33 cellular contexts compared by ENCODE assay signal in the genomic region with DNA sequence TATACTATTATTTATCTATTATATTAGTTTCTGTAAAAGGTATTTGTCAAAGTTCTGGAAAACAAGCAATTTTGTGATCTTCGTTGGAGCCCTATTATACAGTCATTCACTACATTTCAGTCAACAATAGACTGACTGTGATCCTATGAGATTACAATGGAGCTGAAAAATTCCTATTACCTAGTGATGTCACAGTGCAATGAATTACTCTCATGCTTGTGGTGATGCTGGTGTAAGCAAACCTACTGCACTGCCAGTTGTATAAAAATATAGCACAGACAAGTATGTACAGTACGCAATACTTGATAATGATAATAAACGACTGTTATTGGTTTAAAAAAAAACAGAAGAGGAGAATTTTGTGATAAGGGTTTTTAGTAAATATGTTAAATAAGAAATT. TPM values are rescaled to one million over a fixed set of nuclear protein-coding genes. Genes with fewer than 3 reads are reported as not detected.
"Had no signal": no experiment of that assay in that cellular context is flagged by ENCODE, and none has a peak within 500 bp of the region (broad histone marks: within the 10 kb centered on the region; RNA-seq: fewer than 3 reads in every experiment).

No MANE protein-coding gene starts in this region.

- H3K4me1 ChIP-seq: body of pancreas, esophagus muscularis mucosa, foreskin keratinocyte, gastrocnemius medialis, heart left ventricle had no signal

- ATAC-seq: activated CD4-positive, CD25-positive, alpha-beta regulatory T cell treated with anti-CD3 and anti-CD28 coated beads, Interleukin-2, amount 50 U/mL, for 24 hours; activated naive CD4-positive, alpha-beta T cell treated with anti-CD3 and anti-CD28 coated beads, Interleukin-2, amount 50 U/mL, for 72 hours; activated T-cell treated with anti-CD3 and anti-CD28 coated beads, Interleukin-2, amount 50 U/mL, for 72 hours; body of pancreas; foreskin keratinocyte; gastrocnemius medialis; heart left ventricle; T-helper 17 cell had no signal

- H3K27me3 ChIP-seq: body of pancreas, esophagus muscularis mucosa, foreskin keratinocyte, gastrocnemius medialis, heart left ventricle had no signal

- H3K27ac ChIP-seq: body of pancreas, esophagus muscularis mucosa, foreskin keratinocyte, gastrocnemius medialis, heart left ventricle, WERI-Rb-1 had no signal

- H3K4me3 ChIP-seq: body of pancreas, esophagus muscularis mucosa, gastrocnemius medialis, heart left ventricle had no signal

- DNase-seq: activated B cell treated with CpG ODN at 0.5 μM for 24 hours; activated CD4-positive, alpha-beta memory T cell treated with anti-CD3 and anti-CD28 coated beads, Interleukin-2, amount 10 ng/mL, durations not matched to agents 7 days and 5 days; activated CD4-positive, alpha-beta T cell treated with anti-CD3 and anti-CD28 coated beads, Interleukin-2, amount 10 ng/mL, durations not matched to agents 7 days and 5 days; activated CD4-positive, alpha-beta T cell treated with anti-CD3 and anti-CD28 coated beads, Interleukin-2, amount 50 U/mL, for 4 hours; activated CD8-positive, alpha-beta memory T cell treated with anti-CD3 and anti-CD28 coated beads, Interleukin-2, amount 50 U/mL, for 48 hours; activated gamma-delta T cell; activated naive CD4-positive, alpha-beta T cell; activated naive CD4-positive, alpha-beta T cell treated with anti-CD3 and anti-CD28 coated beads, Interleukin-2, amount 10 ng/mL, durations not matched to agents 7 days and 5 days; activated naive CD8-positive, alpha-beta T cell treated with anti-CD3 and anti-CD28 coated beads, Interleukin-2, amount 10 ng/mL, durations not matched to agents 7 days and 5 days; activated T-cell treated with anti-CD3 and anti-CD28 coated beads for 4 hours; activated T-cell treated with anti-CD3 and anti-CD28 coated beads, Interleukin-2, amount 50 U/mL, for 24 hours; activated T-cell treated with anti-CD3 and anti-CD28 coated beads, Interleukin-2, amount 50 U/mL, for 72 hours; amygdala; aorta; body of pancreas; cortex of kidney; dermis blood vessel endothelial cell; effector CD8-positive, alpha-beta T cell; erythroblast; foreskin keratinocyte; gastrocnemius medialis; glutamatergic neuron; heart left ventricle; T-helper 1 cell; T-helper 17 cell; T1000; WERI-Rb-1 had no signal

- H3K9me3 ChIP-seq: body of pancreas, esophagus muscularis mucosa, gastrocnemius medialis had no signal

- H3K4me1 Mint-ChIP-seq: activated CD4-positive, alpha-beta memory T cell treated with anti-CD3 and anti-CD28 coated beads, Interleukin-2, amount 10 ng/mL, durations not matched to agents 7 days and 5 days; activated CD4-positive, alpha-beta T cell treated with anti-CD3 and anti-CD28 coated beads, Interleukin-2, amount 10 ng/mL, durations not matched to agents 7 days and 5 days; activated naive CD4-positive, alpha-beta T cell treated with anti-CD3 and anti-CD28 coated beads, Interleukin-2, amount 10 ng/mL, durations not matched to agents 7 days and 5 days; activated naive CD8-positive, alpha-beta T cell treated with anti-CD3 and anti-CD28 coated beads, Interleukin-2, amount 10 ng/mL, durations not matched to agents 7 days and 5 days; T-helper 17 cell had no signal

- H3K4me3 Mint-ChIP-seq: activated B cell treated with CpG ODN at 0.5 μM for 24 hours; activated CD4-positive, alpha-beta memory T cell treated with anti-CD3 and anti-CD28 coated beads, Interleukin-2, amount 10 ng/mL, durations not matched to agents 7 days and 5 days; activated CD4-positive, alpha-beta T cell treated with anti-CD3 and anti-CD28 coated beads, Interleukin-2, amount 10 ng/mL, durations not matched to agents 7 days and 5 days; activated naive CD4-positive, alpha-beta T cell treated with anti-CD3 and anti-CD28 coated beads, Interleukin-2, amount 10 ng/mL, durations not matched to agents 7 days and 5 days; activated naive CD8-positive, alpha-beta T cell treated with anti-CD3 and anti-CD28 coated beads, Interleukin-2, amount 10 ng/mL, durations not matched to agents 7 days and 5 days; activated T-cell treated with anti-CD3 and anti-CD28 coated beads, Interleukin-2, amount 50 U/mL, for 24 hours; activated T-cell treated with anti-CD3 and anti-CD28 coated beads, Interleukin-2, amount 50 U/mL, for 72 hours; T-helper 17 cell; T-helper 2 cell treated with Interferon-gamma antibody and Interleukin-4, amounts not matched to agents 5 μg/mL and 100 μg/mL, for 36 hours had no signal

- H3K9me3 Mint-ChIP-seq: activated CD4-positive, alpha-beta memory T cell treated with anti-CD3 and anti-CD28 coated beads, Interleukin-2, amount 10 ng/mL, durations not matched to agents 7 days and 5 days; activated CD4-positive, alpha-beta T cell treated with anti-CD3 and anti-CD28 coated beads, Interleukin-2, amount 10 ng/mL, durations not matched to agents 7 days and 5 days; activated naive CD4-positive, alpha-beta T cell treated with anti-CD3 and anti-CD28 coated beads, Interleukin-2, amount 10 ng/mL, durations not matched to agents 7 days and 5 days; activated naive CD4-positive, alpha-beta T cell treated with anti-CD3 and anti-CD28 coated beads, Interleukin-2, amount 50 U/mL, for 72 hours; activated T-cell treated with anti-CD3 and anti-CD28 coated beads, Interleukin-2, amount 50 U/mL, for 24 hours; activated T-cell treated with anti-CD3 and anti-CD28 coated beads, Interleukin-2, amount 50 U/mL, for 72 hours; T-helper 2 cell treated with Interferon-gamma antibody and Interleukin-4, amounts not matched to agents 5 μg/mL and 100 μg/mL, for 36 hours had no signal

- H3K36me3 Mint-ChIP-seq: activated naive CD4-positive, alpha-beta T cell treated with anti-CD3 and anti-CD28 coated beads, Interleukin-2, amount 10 ng/mL, durations not matched to agents 7 days and 5 days; activated naive CD4-positive, alpha-beta T cell treated with anti-CD3 and anti-CD28 coated beads, Interleukin-2, amount 50 U/mL, for 72 hours; activated naive CD8-positive, alpha-beta T cell treated with anti-CD3 and anti-CD28 coated beads, Interleukin-2, amount 10 ng/mL, durations not matched to agents 7 days and 5 days had no signal

- H3K27ac Mint-ChIP-seq: activated B cell treated with CpG ODN at 0.5 μM for 24 hours; activated CD4-positive, alpha-beta memory T cell treated with anti-CD3 and anti-CD28 coated beads, Interleukin-2, amount 10 ng/mL, durations not matched to agents 7 days and 5 days; activated CD4-positive, alpha-beta T cell treated with anti-CD3 and anti-CD28 coated beads, Interleukin-2, amount 10 ng/mL, durations not matched to agents 7 days and 5 days; activated naive CD4-positive, alpha-beta T cell treated with anti-CD3 and anti-CD28 coated beads, Interleukin-2, amount 10 ng/mL, durations not matched to agents 7 days and 5 days; activated naive CD4-positive, alpha-beta T cell treated with anti-CD3 and anti-CD28 coated beads, Interleukin-2, amount 50 U/mL, for 72 hours; activated naive CD8-positive, alpha-beta T cell treated with anti-CD3 and anti-CD28 coated beads, Interleukin-2, amount 10 ng/mL, durations not matched to agents 7 days and 5 days; activated T-cell treated with anti-CD3 and anti-CD28 coated beads, Interleukin-2, amount 50 U/mL, for 24 hours; activated T-cell treated with anti-CD3 and anti-CD28 coated beads, Interleukin-2, amount 50 U/mL, for 72 hours; T-helper 17 cell; T-helper 2 cell treated with Interferon-gamma antibody and Interleukin-4, amounts not matched to agents 5 μg/mL and 100 μg/mL, for 36 hours had no signal

- H3K36me3 ChIP-seq: esophagus muscularis mucosa, gastrocnemius medialis, heart left ventricle, WERI-Rb-1 had no signal

RNA-seq across cellular contexts. Expression of gene OR6V1, which starts 21.4 kb away (rescaled TPM):
- total RNA-seq: activated B cell treated with CpG ODN at 0.5 μM for 24 hours; activated CD4-positive, alpha-beta memory T cell treated with anti-CD3 and anti-CD28 coated beads, Interleukin-2, amount 10 ng/mL, durations not matched to agents 7 days and 5 days; activated CD4-positive, alpha-beta T cell treated with anti-CD3 and anti-CD28 coated beads, Interleukin-2, amount 10 ng/mL, durations not matched to agents 7 days and 5 days; activated naive CD4-positive, alpha-beta T cell treated with anti-CD3 and anti-CD28 coated beads, Interleukin-2, amount 50 U/mL, for 72 hours; activated naive CD8-positive, alpha-beta T cell treated with anti-CD3 and anti-CD28 coated beads, Interleukin-2, amount 10 ng/mL, durations not matched to agents 7 days and 5 days; activated T-cell treated with anti-CD3 and anti-CD28 coated beads, Interleukin-2, amount 50 U/mL, for 72 hours; aorta; body of pancreas; chondrocyte; dermis blood vessel endothelial cell; esophagus muscularis mucosa; foreskin keratinocyte; gastrocnemius medialis; heart left ventricle; T-helper 17 cell had no signal
- polyA plus RNA-seq: adipose tissue, aorta, foreskin keratinocyte, heart left ventricle had no signal

RNA-seq across cellular contexts. Expression of gene OR9A2, which starts 46.6 kb away (rescaled TPM):
- total RNA-seq: activated CD4-positive, alpha-beta memory T cell treated with anti-CD3 and anti-CD28 coated beads, Interleukin-2, amount 10 ng/mL, durations not matched to agents 7 days and 5 days; activated CD4-positive, alpha-beta T cell treated with anti-CD3 and anti-CD28 coated beads, Interleukin-2, amount 10 ng/mL, durations not matched to agents 7 days and 5 days; body of pancreas; chondrocyte; dermis blood vessel endothelial cell; esophagus muscularis mucosa; foreskin keratinocyte; gastrocnemius medialis; T-helper 17 cell had no signal
- polyA plus RNA-seq: adipose tissue, aorta, foreskin keratinocyte, heart left ventricle had no signal

RNA-seq across cellular contexts. Expression of gene PIP, which starts 58.3 kb away (rescaled TPM):
- total RNA-seq: activated B cell treated with CpG ODN at 0.5 μM for 24 hours; activated CD4-positive, alpha-beta memory T cell treated with anti-CD3 and anti-CD28 coated beads, Interleukin-2, amount 10 ng/mL, durations not matched to agents 7 days and 5 days; activated CD4-positive, alpha-beta T cell treated with anti-CD3 and anti-CD28 coated beads, Interleukin-2, amount 10 ng/mL, durations not matched to agents 7 days and 5 days; activated naive CD4-positive, alpha-beta T cell treated with anti-CD3 and anti-CD28 coated beads, Interleukin-2, amount 50 U/mL, for 72 hours; activated naive CD8-positive, alpha-beta T cell treated with anti-CD3 and anti-CD28 coated beads, Interleukin-2, amount 10 ng/mL, durations not matched to agents 7 days and 5 days; activated T-cell treated with anti-CD3 and anti-CD28 coated beads, Interleukin-2, amount 50 U/mL, for 72 hours; aorta; body of pancreas; chondrocyte; dermis blood vessel endothelial cell; esophagus muscularis mucosa; foreskin keratinocyte; gastrocnemius medialis; heart left ventricle; T-helper 17 cell had no signal
- polyA plus RNA-seq: adipose tissue, aorta, foreskin keratinocyte, heart left ventricle had no signal
